In the genomic region with DNA sequence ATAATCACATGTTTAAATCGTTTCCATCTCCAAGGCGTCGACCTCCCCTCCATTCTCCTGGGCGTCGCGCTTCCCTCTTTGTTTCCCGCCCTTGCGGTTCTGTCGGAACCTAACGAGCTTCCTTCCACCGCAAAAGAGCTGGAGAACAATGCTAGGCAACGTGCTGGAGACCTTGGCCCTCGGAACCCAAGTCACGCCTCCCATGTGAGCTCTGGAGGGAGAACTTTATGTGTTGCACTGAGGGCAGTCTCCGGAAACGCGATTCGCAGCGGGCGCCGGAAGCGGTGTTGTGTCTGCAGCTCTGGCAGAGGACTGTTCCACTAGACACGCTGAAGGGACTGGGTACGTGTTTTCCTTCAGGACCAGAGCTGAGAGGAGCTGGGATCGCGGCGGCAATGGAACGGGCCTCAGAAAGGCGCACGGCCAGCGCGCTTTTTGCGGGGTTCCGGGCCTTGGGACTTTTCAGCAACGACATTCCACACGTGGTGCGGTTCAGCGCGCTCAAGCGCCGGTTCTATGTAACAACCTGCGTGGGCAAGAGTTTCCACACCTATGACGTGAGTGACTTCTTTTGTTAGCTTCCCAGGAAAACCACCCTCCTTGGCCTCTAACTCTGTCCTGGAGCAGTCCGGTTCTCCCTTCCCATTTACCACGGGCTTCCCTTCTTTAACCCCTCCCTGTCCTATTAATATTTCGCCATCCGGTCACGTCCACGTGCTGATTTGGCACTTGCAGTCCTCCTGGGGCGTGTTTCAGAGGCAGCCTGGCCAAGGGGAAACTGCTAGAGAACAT, we compare ENCODE assay signal across 1 cellular context.
TF ChIP-seq lines count a peak whose summit lies in the region.

A gene (plus strand): TSS at position 287 of the 792 bp plus-strand sequence. CDS start 109 bp downstream, at position 396.

TF ChIP-seq in HEK293, 187 proteins besides CTCF, POLR2A, EP300 and RAD21 (continued from another document and continues in another):
- TF ChIP-seq, protein P1, sequence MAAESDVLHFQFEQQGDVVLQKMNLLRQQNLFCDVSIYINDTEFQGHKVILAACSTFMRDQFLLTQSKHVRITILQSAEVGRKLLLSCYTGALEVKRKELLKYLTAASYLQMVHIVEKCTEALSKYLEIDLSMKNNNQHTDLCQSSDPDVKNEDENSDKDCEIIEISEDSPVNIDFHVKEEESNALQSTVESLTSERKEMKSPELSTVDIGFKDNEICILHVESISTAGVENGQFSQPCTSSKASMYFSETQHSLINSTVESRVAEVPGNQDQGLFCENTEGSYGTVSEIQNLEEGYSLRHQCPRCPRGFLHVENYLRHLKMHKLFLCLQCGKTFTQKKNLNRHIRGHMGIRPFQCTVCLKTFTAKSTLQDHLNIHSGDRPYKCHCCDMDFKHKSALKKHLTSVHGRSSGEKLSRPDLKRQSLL (tag by site-specific recombination; IDR thresholded peaks at IDR 0.05) = peak; percentile 96
- TF ChIP-seq ZNF112 (tag by site-specific recombination; IDR thresholded peaks at IDR 0.05) (no peak), HOXD13 (CRISPR knock-in tag; IDR thresholded peaks at IDR 0.05; ENCODE audit: borderline replicate concordance) (0 out of 2 replicates have a peak, but pooled peaks have one; percentile 18), ZNF140 (tag by site-specific recombination; IDR thresholded peaks at IDR 0.05) (no peak), ZNF19 (tag by site-specific recombination; IDR thresholded peaks at IDR 0.05; ENCODE audit: low read depth) (no peak), KLF1 (tag by site-specific recombination; IDR thresholded peaks at IDR 0.05) (0 out of 2 replicates have a peak, but pooled peaks have one; percentile 35), ZNF558 (tag by site-specific recombination; IDR thresholded peaks at IDR 0.05) (peak; percentile 84), ZNF664 (tag by site-specific recombination; IDR thresholded peaks at IDR 0.05) (peak; percentile 63), TRIM28 (IDR thresholded peaks at IDR 0.05; ENCODE audit: borderline replicate concordance, low read length) (peak; percentile 88), ZNF501 (tag by site-specific recombination; IDR thresholded peaks at IDR 0.05) (peak; percentile 99), ZNF843 (tag by site-specific recombination; IDR thresholded peaks at IDR 0.05) (peak; percentile 47; the same call in 1 of the 2 replicates), ZNF155 (tag by site-specific recombination; IDR thresholded peaks at IDR 0.05) (0 out of 2 replicates have a peak, but pooled peaks have one; percentile 62), ZXDB (tag by site-specific recombination; IDR thresholded peaks at IDR 0.05) (peak; percentile 97), ZNF302 (tag by site-specific recombination; IDR thresholded peaks at IDR 0.05; ENCODE audit: low read depth) (0 out of 2 replicates have a peak, but pooled peaks have one; percentile 72), ZNF707 (tag by site-specific recombination; IDR thresholded peaks at IDR 0.05) (no peak; the same call in 1 of the 2 replicates), ZNF248 (tag by site-specific recombination; IDR thresholded peaks at IDR 0.05) (no peak), MEIS1 (CRISPR knock-in tag; IDR thresholded peaks at IDR 0.05; ENCODE audit: borderline replicate concordance) (no peak), ZNF433 (tag by site-specific recombination; IDR thresholded peaks at IDR 0.05; ENCODE audit: low read depth) (no peak), MYNN (tag by site-specific recombination; IDR thresholded peaks at IDR 0.05; ENCODE audit: borderline replicate concordance) (peak; percentile 84), ZNF341 (tag by site-specific recombination; IDR thresholded peaks at IDR 0.05; ENCODE audit: low read depth) (0 out of 2 replicates have a peak, but pooled peaks have one; percentile 14), ZNF174 (tag by site-specific recombination; IDR thresholded peaks at IDR 0.05) (peak; percentile 75; the same call in 1 of the 2 replicates), KLF16 (tag by site-specific recombination; IDR thresholded peaks at IDR 0.05) (peak; percentile 83), ZNF785 (tag by site-specific recombination; IDR thresholded peaks at IDR 0.05) (peak; percentile 58; the same call in 1 of the 2 replicates), ZNF426 (tag by site-specific recombination; IDR thresholded peaks at IDR 0.05) (no peak), KLF8 (tag by site-specific recombination; IDR thresholded peaks at IDR 0.05) (peak; percentile 85), ZNF629 (tag by site-specific recombination; IDR thresholded peaks at IDR 0.05) (peak; percentile 84), ZBTB48 (tag by site-specific recombination; IDR thresholded peaks at IDR 0.05) (peak; percentile 54; the same call in 1 of the 2 replicates), ZNF626 (tag by site-specific recombination; IDR thresholded peaks at IDR 0.05) (peak; percentile 93), ZNF24 (tag by site-specific recombination; IDR thresholded peaks at IDR 0.05) (peak; percentile 97)
- TF ChIP-seq, protein P2, sequence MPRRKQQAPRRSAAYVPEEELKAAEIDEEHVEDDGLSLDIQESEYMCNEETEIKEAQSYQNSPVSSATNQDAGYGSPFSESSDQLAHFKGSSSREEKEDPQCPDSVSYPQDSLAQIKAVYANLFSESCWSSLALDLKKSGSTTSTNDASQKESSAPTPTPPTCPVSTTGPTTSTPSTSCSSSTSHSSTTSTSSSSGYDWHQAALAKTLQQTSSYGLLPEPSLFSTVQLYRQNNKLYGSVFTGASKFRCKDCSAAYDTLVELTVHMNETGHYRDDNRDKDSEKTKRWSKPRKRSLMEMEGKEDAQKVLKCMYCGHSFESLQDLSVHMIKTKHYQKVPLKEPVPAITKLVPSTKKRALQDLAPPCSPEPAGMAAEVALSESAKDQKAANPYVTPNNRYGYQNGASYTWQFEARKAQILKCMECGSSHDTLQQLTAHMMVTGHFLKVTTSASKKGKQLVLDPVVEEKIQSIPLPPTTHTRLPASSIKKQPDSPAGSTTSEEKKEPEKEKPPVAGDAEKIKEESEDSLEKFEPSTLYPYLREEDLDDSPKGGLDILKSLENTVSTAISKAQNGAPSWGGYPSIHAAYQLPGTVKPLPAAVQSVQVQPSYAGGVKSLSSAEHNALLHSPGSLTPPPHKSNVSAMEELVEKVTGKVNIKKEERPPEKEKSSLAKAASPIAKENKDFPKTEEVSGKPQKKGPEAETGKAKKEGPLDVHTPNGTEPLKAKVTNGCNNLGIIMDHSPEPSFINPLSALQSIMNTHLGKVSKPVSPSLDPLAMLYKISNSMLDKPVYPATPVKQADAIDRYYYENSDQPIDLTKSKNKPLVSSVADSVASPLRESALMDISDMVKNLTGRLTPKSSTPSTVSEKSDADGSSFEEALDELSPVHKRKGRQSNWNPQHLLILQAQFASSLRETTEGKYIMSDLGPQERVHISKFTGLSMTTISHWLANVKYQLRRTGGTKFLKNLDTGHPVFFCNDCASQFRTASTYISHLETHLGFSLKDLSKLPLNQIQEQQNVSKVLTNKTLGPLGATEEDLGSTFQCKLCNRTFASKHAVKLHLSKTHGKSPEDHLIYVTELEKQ (tag by site-specific recombination; IDR thresholded peaks at IDR 0.05; ENCODE audit: borderline replicate concordance) = peak; percentile 74
- TF ChIP-seq, protein P3, sequence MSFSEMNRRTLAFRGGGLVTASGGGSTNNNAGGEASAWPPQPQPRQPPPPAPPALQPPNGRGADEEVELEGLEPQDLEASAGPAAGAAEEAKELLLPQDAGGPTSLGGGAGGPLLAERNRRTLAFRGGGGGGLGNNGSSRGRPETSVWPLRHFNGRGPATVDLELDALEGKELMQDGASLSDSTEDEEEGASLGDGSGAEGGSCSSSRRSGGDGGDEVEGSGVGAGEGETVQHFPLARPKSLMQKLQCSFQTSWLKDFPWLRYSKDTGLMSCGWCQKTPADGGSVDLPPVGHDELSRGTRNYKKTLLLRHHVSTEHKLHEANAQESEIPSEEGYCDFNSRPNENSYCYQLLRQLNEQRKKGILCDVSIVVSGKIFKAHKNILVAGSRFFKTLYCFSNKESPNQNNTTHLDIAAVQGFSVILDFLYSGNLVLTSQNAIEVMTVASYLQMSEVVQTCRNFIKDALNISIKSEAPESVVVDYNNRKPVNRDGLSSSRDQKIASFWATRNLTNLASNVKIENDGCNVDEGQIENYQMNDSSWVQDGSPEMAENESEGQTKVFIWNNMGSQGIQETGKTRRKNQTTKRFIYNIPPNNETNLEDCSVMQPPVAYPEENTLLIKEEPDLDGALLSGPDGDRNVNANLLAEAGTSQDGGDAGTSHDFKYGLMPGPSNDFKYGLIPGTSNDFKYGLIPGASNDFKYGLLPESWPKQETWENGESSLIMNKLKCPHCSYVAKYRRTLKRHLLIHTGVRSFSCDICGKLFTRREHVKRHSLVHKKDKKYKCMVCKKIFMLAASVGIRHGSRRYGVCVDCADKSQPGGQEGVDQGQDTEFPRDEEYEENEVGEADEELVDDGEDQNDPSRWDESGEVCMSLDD (tag by site-specific recombination; IDR thresholded peaks at IDR 0.05) = peak; percentile 50
- TF ChIP-seq, protein P4, sequence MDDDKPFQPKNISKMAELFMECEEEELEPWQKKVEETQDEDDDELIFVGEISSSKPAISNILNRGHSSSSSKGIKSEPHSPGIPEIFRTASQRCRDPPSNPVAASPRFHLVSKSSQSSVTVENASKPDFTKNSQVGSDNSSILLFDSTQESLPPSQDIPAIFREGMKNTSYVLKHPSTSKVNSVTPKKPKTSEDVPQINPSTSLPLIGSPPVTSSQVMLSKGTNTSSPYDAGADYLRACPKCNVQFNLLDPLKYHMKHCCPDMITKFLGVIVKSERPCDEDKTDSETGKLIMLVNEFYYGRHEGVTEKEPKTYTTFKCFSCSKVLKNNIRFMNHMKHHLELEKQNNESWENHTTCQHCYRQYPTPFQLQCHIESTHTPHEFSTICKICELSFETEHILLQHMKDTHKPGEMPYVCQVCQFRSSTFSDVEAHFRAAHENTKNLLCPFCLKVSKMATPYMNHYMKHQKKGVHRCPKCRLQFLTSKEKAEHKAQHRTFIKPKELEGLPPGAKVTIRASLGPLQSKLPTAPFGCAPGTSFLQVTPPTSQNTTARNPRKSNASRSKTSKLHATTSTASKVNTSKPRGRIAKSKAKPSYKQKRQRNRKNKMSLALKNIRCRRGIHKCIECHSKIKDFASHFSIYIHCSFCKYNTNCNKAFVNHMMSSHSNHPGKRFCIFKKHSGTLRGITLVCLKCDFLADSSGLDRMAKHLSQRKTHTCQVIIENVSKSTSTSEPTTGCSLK (tag by site-specific recombination; IDR thresholded peaks at IDR 0.05) = no peak
- TF ChIP-seq, protein P5, sequence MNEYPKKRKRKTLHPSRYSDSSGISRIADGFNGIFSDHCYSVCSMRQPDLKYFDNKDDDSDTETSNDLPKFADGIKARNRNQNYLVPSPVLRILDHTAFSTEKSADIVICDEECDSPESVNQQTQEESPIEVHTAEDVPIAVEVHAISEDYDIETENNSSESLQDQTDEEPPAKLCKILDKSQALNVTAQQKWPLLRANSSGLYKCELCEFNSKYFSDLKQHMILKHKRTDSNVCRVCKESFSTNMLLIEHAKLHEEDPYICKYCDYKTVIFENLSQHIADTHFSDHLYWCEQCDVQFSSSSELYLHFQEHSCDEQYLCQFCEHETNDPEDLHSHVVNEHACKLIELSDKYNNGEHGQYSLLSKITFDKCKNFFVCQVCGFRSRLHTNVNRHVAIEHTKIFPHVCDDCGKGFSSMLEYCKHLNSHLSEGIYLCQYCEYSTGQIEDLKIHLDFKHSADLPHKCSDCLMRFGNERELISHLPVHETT (tag by site-specific recombination; IDR thresholded peaks at IDR 0.05) = peak; percentile 98
- TF ChIP-seq, protein P6, sequence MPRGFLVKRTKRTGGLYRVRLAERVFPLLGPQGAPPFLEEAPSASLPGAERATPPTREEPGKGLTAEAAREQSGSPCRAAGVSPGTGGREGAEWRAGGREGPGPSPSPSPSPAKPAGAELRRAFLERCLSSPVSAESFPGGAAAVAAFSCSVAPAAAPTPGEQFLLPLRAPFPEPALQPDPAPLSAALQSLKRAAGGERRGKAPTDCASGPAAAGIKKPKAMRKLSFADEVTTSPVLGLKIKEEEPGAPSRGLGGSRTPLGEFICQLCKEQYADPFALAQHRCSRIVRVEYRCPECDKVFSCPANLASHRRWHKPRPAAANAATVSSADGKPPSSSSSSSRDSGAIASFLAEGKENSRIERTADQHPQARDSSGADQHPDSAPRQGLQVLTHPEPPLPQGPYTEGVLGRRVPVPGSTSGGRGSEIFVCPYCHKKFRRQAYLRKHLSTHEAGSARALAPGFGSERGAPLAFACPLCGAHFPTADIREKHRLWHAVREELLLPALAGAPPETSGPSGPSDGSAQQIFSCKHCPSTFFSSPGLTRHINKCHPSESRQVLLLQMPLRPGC (tag by site-specific recombination; IDR thresholded peaks at IDR 0.05) = peak; percentile 90
- TF ChIP-seq, protein P7, sequence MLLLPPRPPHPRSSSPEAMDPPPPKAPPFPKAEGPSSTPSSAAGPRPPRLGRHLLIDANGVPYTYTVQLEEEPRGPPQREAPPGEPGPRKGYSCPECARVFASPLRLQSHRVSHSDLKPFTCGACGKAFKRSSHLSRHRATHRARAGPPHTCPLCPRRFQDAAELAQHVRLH (tag by site-specific recombination; IDR thresholded peaks at IDR 0.05) = peak; percentile 94
- TF ChIP-seq, protein P8, sequence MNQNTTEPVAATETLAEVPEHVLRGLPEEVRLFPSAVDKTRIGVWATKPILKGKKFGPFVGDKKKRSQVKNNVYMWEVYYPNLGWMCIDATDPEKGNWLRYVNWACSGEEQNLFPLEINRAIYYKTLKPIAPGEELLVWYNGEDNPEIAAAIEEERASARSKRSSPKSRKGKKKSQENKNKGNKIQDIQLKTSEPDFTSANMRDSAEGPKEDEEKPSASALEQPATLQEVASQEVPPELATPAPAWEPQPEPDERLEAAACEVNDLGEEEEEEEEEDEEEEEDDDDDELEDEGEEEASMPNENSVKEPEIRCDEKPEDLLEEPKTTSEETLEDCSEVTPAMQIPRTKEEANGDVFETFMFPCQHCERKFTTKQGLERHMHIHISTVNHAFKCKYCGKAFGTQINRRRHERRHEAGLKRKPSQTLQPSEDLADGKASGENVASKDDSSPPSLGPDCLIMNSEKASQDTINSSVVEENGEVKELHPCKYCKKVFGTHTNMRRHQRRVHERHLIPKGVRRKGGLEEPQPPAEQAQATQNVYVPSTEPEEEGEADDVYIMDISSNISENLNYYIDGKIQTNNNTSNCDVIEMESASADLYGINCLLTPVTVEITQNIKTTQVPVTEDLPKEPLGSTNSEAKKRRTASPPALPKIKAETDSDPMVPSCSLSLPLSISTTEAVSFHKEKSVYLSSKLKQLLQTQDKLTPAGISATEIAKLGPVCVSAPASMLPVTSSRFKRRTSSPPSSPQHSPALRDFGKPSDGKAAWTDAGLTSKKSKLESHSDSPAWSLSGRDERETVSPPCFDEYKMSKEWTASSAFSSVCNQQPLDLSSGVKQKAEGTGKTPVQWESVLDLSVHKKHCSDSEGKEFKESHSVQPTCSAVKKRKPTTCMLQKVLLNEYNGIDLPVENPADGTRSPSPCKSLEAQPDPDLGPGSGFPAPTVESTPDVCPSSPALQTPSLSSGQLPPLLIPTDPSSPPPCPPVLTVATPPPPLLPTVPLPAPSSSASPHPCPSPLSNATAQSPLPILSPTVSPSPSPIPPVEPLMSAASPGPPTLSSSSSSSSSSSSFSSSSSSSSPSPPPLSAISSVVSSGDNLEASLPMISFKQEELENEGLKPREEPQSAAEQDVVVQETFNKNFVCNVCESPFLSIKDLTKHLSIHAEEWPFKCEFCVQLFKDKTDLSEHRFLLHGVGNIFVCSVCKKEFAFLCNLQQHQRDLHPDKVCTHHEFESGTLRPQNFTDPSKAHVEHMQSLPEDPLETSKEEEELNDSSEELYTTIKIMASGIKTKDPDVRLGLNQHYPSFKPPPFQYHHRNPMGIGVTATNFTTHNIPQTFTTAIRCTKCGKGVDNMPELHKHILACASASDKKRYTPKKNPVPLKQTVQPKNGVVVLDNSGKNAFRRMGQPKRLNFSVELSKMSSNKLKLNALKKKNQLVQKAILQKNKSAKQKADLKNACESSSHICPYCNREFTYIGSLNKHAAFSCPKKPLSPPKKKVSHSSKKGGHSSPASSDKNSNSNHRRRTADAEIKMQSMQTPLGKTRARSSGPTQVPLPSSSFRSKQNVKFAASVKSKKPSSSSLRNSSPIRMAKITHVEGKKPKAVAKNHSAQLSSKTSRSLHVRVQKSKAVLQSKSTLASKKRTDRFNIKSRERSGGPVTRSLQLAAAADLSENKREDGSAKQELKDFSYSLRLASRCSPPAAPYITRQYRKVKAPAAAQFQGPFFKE (tag by site-specific recombination; IDR thresholded peaks at IDR 0.05; ENCODE audit: borderline replicate concordance) = peak; percentile 45; the same call in 1 of the 2 replicates
